1 cellular context compared by ENCODE assay signal in the genomic region with DNA sequence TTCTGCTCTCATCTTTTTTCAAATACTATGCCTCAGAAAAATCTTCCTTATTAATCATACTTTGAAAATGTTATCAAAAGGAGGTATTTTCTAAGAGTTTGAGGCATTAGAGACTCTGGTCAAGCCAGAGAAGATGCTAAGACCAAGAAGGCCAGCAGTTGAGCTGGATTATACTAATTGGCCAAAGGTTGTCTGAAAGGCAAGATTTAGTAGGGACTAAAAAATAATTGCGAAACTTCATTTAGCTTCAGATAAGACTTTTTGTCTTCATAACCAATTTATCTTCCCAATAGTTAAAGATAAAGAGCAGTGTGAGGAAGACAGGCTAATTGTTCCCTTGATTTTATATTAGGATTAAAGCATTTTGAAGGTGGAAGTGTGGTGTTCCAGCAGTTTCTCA.
TF ChIP-seq lines count a peak whose summit lies in the region.

No MANE protein-coding gene starts in this region.

TF ChIP-seq in SK-N-SH treated with all-trans-retinoic acid at 6 μM for 48 hours, 23 proteins besides CTCF, POLR2A, EP300 and RAD21 (continued from another document):
- TF ChIP-seq POU6F1 (CRISPR knock-in tag; IDR thresholded peaks at IDR 0.05; ENCODE audit: borderline replicate concordance, low read depth) = no peak
- no peak for TF ChIP-seq ZFP3 (CRISPR knock-in tag; IDR thresholded peaks at IDR 0.05)
- no peak for TF ChIP-seq ESRRG (CRISPR knock-in tag; IDR thresholded peaks at IDR 0.05)
- no peak for TF ChIP-seq PPARA (CRISPR knock-in tag; IDR thresholded peaks at IDR 0.05; ENCODE audit: borderline replicate concordance)
- no peak for TF ChIP-seq PATZ1 (CRISPR knock-in tag; IDR thresholded peaks at IDR 0.05; ENCODE audit: borderline replicate concordance)
- no peak for TF ChIP-seq SNAI2 (CRISPR knock-in tag; IDR thresholded peaks at IDR 0.05)
- no peak for TF ChIP-seq RARB (CRISPR knock-in tag; IDR thresholded peaks at IDR 0.05)
- TF ChIP-seq OSR1 (CRISPR knock-in tag; IDR thresholded peaks at IDR 0.05) = no peak
- no peak for TF ChIP-seq TOX (CRISPR knock-in tag; IDR thresholded peaks at IDR 0.05; ENCODE audit: borderline replicate concordance)
- TF ChIP-seq ZNF565 (CRISPR knock-in tag; conservative IDR thresholded peaks at IDR 0.05; ENCODE audit: low read depth) = no peak
- no peak for TF ChIP-seq ZNF8 (CRISPR knock-in tag; IDR thresholded peaks at IDR 0.05)
- no peak for TF ChIP-seq TCF4 (CRISPR knock-in tag; IDR thresholded peaks at IDR 0.05; ENCODE audit: borderline replicate concordance)
- no peak for TF ChIP-seq ARNTL (CRISPR knock-in tag; IDR thresholded peaks at IDR 0.05; ENCODE audit: borderline replicate concordance, low read depth)
TF ChIP-seq in SK-N-SH treated with all-trans-retinoic acid at 6 μM for 48 hours: peak in this region for 0.
